8 cellular contexts compared by ENCODE assay signal in the genomic region with DNA sequence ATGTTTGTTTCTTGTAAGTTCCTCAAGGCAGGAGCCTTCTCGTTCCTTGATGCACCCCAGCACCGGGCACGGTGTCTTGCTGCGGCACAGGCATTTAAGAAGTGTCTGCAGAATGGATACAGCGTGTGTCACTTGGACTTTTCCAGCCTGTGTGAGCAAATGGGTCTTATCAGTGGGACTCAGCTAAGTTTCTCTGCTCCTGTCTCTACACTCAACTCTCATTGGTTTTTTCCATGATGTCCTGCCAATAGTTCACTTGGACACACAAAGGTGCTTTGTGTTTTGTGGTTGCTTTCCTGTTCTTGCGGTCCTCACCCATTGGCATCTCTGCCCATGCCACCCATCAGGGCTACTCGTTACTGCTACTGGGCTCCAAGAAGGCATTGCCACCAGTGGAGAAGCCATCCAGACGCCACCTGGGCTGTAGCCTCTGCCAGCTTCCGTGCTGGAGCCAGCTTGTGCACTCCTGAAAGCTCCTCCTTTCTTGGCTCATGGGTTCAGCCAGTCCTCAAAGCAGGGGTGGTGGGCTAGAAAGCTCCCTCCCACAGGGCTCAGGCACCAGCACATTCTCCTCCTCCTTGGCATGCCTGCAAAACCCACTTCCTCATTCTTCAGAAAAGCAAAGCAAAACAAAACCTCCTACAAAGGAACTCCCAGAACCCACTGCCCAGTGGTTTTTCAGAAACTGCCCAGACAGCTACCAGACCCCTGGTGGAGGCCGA. TPM values are rescaled to one million over a fixed set of nuclear protein-coding genes. Genes with fewer than 3 reads are reported as not detected.
A peak's percentile ranks its signal among the peaks of the same experiment; 100 is the strongest.
DNase-seq lines count a peak whose midpoint lies in the region; ATAC-seq and TF ChIP-seq lines count a peak whose summit lies in the region.

No MANE protein-coding gene starts in this region.

- in situ Hi-C loops in astrocyte of the spinal cord (cut with HindIII; ENCODE audit: low sequenced_read_pairs), result no loop called here

- no peaks in the 10 kb centered on the region for H3K36me3 ChIP-seq in thoracic aorta

- H3K9me3 ChIP-seq in thoracic aorta, result no peaks in the 10 kb centered on the region

- H3K4me1 ChIP-seq in thoracic aorta (ENCODE audit: control insufficient read depth in 1 of 2, low read depth in 2 of 2), result peaks cover 28 to 54% of the 10 kb centered on the region in 2 donors

- H3K27me3 ChIP-seq in thoracic aorta (replicated peaks; ENCODE audit: insufficient read depth), result no peaks in the 10 kb centered on the region

- peak overlapping the region; percentile 40 to 43 for H3K27ac ChIP-seq in thoracic aorta

- ATAC-seq in GM21825 (IDR thresholded peaks at IDR 0.05; ENCODE audit: unreplicated experiment), result peak; percentile 80
- ATAC-seq in left lobe of liver, result peak; percentile 65
- ATAC-seq in thoracic aorta (ENCODE audit: insufficient number of reproducible peaks, low FRiP score, low read depth), result no peak

- peak; percentile 43 for TF ChIP-seq CTCF in astrocyte of the spinal cord (IDR thresholded peaks at IDR 0.05; ENCODE audit: low read depth, low read length)
- no peak for TF ChIP-seq CTCF in thoracic aorta (IDR thresholded peaks at IDR 0.05)

- DNase-seq in DMS53 treated with DMSO at 0.1 percent for 48 hours (lab: John Stamatoyannopoulos, UW; ENCODE audit: unreplicated experiment) (peak; percentile 24), NAMALWA (ENCODE audit: low spot score) (peak; percentile 21), astrocyte of the spinal cord (ENCODE audit: low read depth, low spot score) (peak; percentile 96), left lobe of liver (ENCODE audit: low spot score) (peak; percentile 77), thoracic aorta (ENCODE audit: low spot score) (no peak), NCI-H1417 (lab: John Stamatoyannopoulos, UW) (no peak), amniotic stem cell (lab: John Stamatoyannopoulos, UW) (no peak)

- H3K4me3 ChIP-seq in astrocyte of the spinal cord (ENCODE audit: low read depth, low read length) (no peak overlapping the region), thoracic aorta (peak overlapping the region; percentile 41)

RNA-seq across cellular contexts. Expression of a gene that starts 41.4 kb away (rescaled TPM):
- total RNA-seq in left lobe of liver, result 12.0 TPM
- 10 to 100 TPM; 18.3 to 47.7 TPM for total RNA-seq in thoracic aorta

Comparison
In these comparisons a context has a peak if more than half of its experiments do, and no peak if none do; other contexts are left out.
1. DNase-seq: peak in DMS53 treated with DMSO at 0.1 percent for 48 hours (single experiment), NAMALWA (single experiment), astrocyte of the spinal cord (single experiment) and left lobe of liver (single experiment); none in thoracic aorta (single experiment), NCI-H1417 (0 of 3) and amniotic stem cell (single experiment).